9 cellular contexts compared by ENCODE assay signal in the genomic region with DNA sequence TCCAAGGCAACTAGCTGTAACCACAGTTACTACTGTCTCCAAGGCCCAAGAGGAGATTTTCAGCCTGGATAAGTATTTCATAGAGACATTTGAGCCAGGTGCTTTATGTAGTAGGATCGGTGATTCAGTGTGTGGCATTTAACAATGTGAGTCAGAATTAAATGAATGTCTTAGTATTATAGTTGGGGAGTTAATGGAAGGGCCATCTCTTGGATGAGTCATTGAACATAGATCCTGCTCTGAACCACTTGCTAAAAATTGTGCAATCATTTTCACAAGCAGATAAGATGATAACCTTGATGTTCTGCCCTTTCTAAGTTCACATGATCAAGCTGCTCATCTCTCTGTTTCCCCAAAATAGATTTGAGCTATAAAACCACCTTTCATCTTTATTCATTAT.
DNase-seq lines count a peak whose midpoint lies in the region; ATAC-seq and TF ChIP-seq lines count a peak whose summit lies in the region.
"Had no signal": no experiment of that assay in that cellular context is flagged by ENCODE, and none has a peak within 500 bp of the region (broad histone marks: within the 10 kb centered on the region; RNA-seq: fewer than 3 reads in every experiment).

No MANE protein-coding gene starts in this region.

- DNase-seq in AG04450 (ENCODE audit: low read depth, low spot score) (peak; percentile 71), HPDE6-E6E7 (ENCODE audit: extremely low spot score) (peak; percentile 73), iris pigment epithelial cell (ENCODE audit: low read depth) (peak; percentile 97), mucosa of gallbladder (ENCODE audit: low spot score) (no peak), NCI-H146 treated with DMSO at 0.1 percent for 48 hours (lab: John Stamatoyannopoulos, UW; ENCODE audit: unreplicated experiment) (no peak), midbrain (lab: John Stamatoyannopoulos, UW) (no peak)
- DNase-seq: NCI-H1694 had no signal

- H3K27me3 ChIP-seq in AG04450 (ENCODE audit: control insufficient read depth, insufficient read depth, low read length): no peaks in the 10 kb centered on the region

- H3K27ac ChIP-seq in AG04450 (ENCODE audit: low read depth, low read length): no peak overlapping the region

- no peaks in the 10 kb centered on the region; the same call in 1 of the 2 replicates for H3K9me3 ChIP-seq in AG04450 (ENCODE audit: control insufficient read depth, insufficient read depth, low read length)

- ATAC-seq in SK-N-SH treated with all-trans-retinoic acid at 6 μM for 48 hours (peak; percentile 95), GM21526 (IDR thresholded peaks at IDR 0.05; ENCODE audit: low FRiP score, unreplicated experiment) (no peak)

- no peak overlapping the region for H3K4me3 ChIP-seq in AG04450 (ENCODE audit: low read depth, low read length)

- CTCF ChIA-PET in AG04450 (lab: Charles Lee): interaction anchor here (0.5 to 0.8 kb wide), 2 partner anchors 9 to 381 kb away, joined by 4 to 5 read pairs; no protein-coding TSS in a partner anchor

- TF ChIP-seq CTCF in AG04450 (IDR thresholded peaks at IDR 0.05; ENCODE audit: low read depth, low read length): no peak

- POLR2A ChIA-PET in AG04450 (lab: Yijun Ruan, JAX): no interaction called here

TF ChIP-seq in SK-N-SH treated with all-trans-retinoic acid at 6 μM for 48 hours, 23 proteins besides CTCF, POLR2A, EP300 and RAD21:
- TF ChIP-seq OSR1 (CRISPR knock-in tag; IDR thresholded peaks at IDR 0.05): no peak
- no peak for TF ChIP-seq ZNF70 (CRISPR knock-in tag; IDR thresholded peaks at IDR 0.05)
- no peak for TF ChIP-seq SNAI2 (CRISPR knock-in tag; IDR thresholded peaks at IDR 0.05)
- no peak; the same call in 1 of the 2 replicates for TF ChIP-seq ZNF8 (CRISPR knock-in tag; IDR thresholded peaks at IDR 0.05)
- no peak for TF ChIP-seq ARNTL (CRISPR knock-in tag; IDR thresholded peaks at IDR 0.05; ENCODE audit: borderline replicate concordance, low read depth)
- TF ChIP-seq ESRRG (CRISPR knock-in tag; IDR thresholded peaks at IDR 0.05): no peak
- TF ChIP-seq ZFP3 (CRISPR knock-in tag; IDR thresholded peaks at IDR 0.05): 0 out of 2 replicates have a peak, but pooled peaks have one; percentile 17
- TF ChIP-seq, protein P1, sequence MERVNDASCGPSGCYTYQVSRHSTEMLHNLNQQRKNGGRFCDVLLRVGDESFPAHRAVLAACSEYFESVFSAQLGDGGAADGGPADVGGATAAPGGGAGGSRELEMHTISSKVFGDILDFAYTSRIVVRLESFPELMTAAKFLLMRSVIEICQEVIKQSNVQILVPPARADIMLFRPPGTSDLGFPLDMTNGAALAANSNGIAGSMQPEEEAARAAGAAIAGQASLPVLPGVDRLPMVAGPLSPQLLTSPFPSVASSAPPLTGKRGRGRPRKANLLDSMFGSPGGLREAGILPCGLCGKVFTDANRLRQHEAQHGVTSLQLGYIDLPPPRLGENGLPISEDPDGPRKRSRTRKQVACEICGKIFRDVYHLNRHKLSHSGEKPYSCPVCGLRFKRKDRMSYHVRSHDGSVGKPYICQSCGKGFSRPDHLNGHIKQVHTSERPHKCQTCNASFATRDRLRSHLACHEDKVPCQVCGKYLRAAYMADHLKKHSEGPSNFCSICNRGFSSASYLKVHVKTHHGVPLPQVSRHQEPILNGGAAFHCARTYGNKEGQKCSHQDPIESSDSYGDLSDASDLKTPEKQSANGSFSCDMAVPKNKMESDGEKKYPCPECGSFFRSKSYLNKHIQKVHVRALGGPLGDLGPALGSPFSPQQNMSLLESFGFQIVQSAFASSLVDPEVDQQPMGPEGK (CRISPR knock-in tag; IDR thresholded peaks at IDR 0.05; ENCODE audit: borderline replicate concordance): peak; percentile 67; the same call in 1 of the 2 replicates
- no peak for TF ChIP-seq GLIS3 (CRISPR knock-in tag; IDR thresholded peaks at IDR 0.05)
- no peak for TF ChIP-seq RARB (CRISPR knock-in tag; IDR thresholded peaks at IDR 0.05)
- TF ChIP-seq BACH2 (CRISPR knock-in tag; IDR thresholded peaks at IDR 0.05; ENCODE audit: borderline replicate concordance): no peak
- no peak for TF ChIP-seq POU6F1 (CRISPR knock-in tag; IDR thresholded peaks at IDR 0.05; ENCODE audit: borderline replicate concordance, low read depth)
- TF ChIP-seq TSHZ2 (CRISPR knock-in tag; IDR thresholded peaks at IDR 0.05): no peak
- TF ChIP-seq CSRNP3 (CRISPR knock-in tag; IDR thresholded peaks at IDR 0.05): no peak
- TF ChIP-seq TOX (CRISPR knock-in tag; IDR thresholded peaks at IDR 0.05; ENCODE audit: borderline replicate concordance): peak; percentile 48; the same call in 1 of the 2 replicates
- TF ChIP-seq ZNF565 (CRISPR knock-in tag; conservative IDR thresholded peaks at IDR 0.05; ENCODE audit: low read depth): no peak
- TF ChIP-seq ZFP30 (CRISPR knock-in tag; IDR thresholded peaks at IDR 0.05): no peak
- peak; percentile 95 for TF ChIP-seq ISL1 (CRISPR knock-in tag; IDR thresholded peaks at IDR 0.05)
- TF ChIP-seq CSDC2 (CRISPR knock-in tag; IDR thresholded peaks at IDR 0.05): no peak
- TF ChIP-seq PPARA (CRISPR knock-in tag; IDR thresholded peaks at IDR 0.05; ENCODE audit: borderline replicate concordance): no peak
- TF ChIP-seq CREB5 (CRISPR knock-in tag; IDR thresholded peaks at IDR 0.05; ENCODE audit: low read depth): no peak
- TF ChIP-seq ZC3H10 (CRISPR knock-in tag; IDR thresholded peaks at IDR 0.05): peak; percentile 68
- TF ChIP-seq TCF4 (CRISPR knock-in tag; IDR thresholded peaks at IDR 0.05; ENCODE audit: borderline replicate concordance): no peak

Comparison
In these comparisons a context has a peak if more than half of its experiments do, and no peak if none do; other contexts are left out.
1. DNase-seq: peak in AG04450 (single experiment), HPDE6-E6E7 (single experiment) and iris pigment epithelial cell (single experiment); none in mucosa of gallbladder (single experiment), NCI-H146 treated with DMSO at 0.1 percent for 48 hours (single experiment) and midbrain (single experiment).